In genomic region chr6:17059820-17060219, GRCh38 we compare ENCODE assay signal across 33 cellular contexts. TPM values are rescaled to one million over a fixed set of nuclear protein-coding genes. Genes with fewer than 3 reads are reported as not detected.
"Had no signal": no experiment of that assay in that cellular context is flagged by ENCODE, and none has a peak within 500 bp of the region (broad histone marks: within the 10 kb centered on the region; RNA-seq: fewer than 3 reads in every experiment).

No MANE protein-coding gene starts in this region.

- H3K27ac Mint-ChIP-seq: memory B cell; naive B cell; natural killer cell treated with Interleukin-12 subunit alpha and Interleukin-12 subunit beta and Interleukin-15 and Interleukin-18, amount 100 ng/mL, for 72 hours; stimulated activated effector memory CD8-positive, alpha-beta T cell treated with anti-CD3 and anti-CD28 coated beads, Interleukin-12 subunit alpha, Interleukin-12 subunit beta, amount 100 ng/mL, for 72 hours had no signal

- H3K4me3 ChIP-seq: gastroesophageal sphincter, heart left ventricle, lower lobe of right lung, psoas muscle, sigmoid colon, stomach, thyroid gland, vagina had no signal

- DNase-seq: cerebellar nuclear complex; cortex of kidney; effector CD4-positive, alpha-beta T cell; foreskin fibroblast; heart left ventricle; hippocampal formation; islet precursor cell; left ventricle myocardium superior; lower lobe of right lung; naive B cell; psoas muscle; right cardiac atrium; sigmoid colon; stimulated activated CD4-positive, alpha-beta T cell treated with anti-CD3 and anti-CD28 coated beads, Interleukin-2, amount 100 ng/mL, for 24 hours; stimulated activated CD4-positive, alpha-beta T cell treated with anti-CD3 and anti-CD28 coated beads, Interleukin-4, amount 100 ng/mL, for 24 hours; stimulated activated naive CD4-positive, alpha-beta T cell treated with Interleukin-2 at 50 U/mL for 16 hours; stomach; thyroid gland; trophoblast cell had no signal

- H3K4me1 Mint-ChIP-seq: memory B cell; naive B cell; neural crest cell; stimulated activated effector memory CD8-positive, alpha-beta T cell treated with anti-CD3 and anti-CD28 coated beads, Interleukin-12 subunit alpha, Interleukin-12 subunit beta, amount 100 ng/mL, for 72 hours had no signal

- H3K27me3 ChIP-seq: gastroesophageal sphincter, heart left ventricle, sigmoid colon, stomach, thyroid gland, vagina had no signal

- H3K4me1 ChIP-seq: gastroesophageal sphincter, lower lobe of right lung, psoas muscle, sigmoid colon, stomach, thyroid gland, vagina had no signal

- H3K36me3 ChIP-seq: gastroesophageal sphincter, heart left ventricle, lower lobe of right lung, sigmoid colon, stomach, thyroid gland, vagina had no signal

- H3K9me3 Mint-ChIP-seq: natural killer cell treated with Interleukin-12 subunit alpha and Interleukin-12 subunit beta and Interleukin-15 and Interleukin-18, amount 100 ng/mL, for 72 hours; stimulated activated effector memory CD8-positive, alpha-beta T cell treated with anti-CD3 and anti-CD28 coated beads, Interleukin-12 subunit alpha, Interleukin-12 subunit beta, amount 100 ng/mL, for 72 hours had no signal

- H3K27ac ChIP-seq: gastroesophageal sphincter, heart left ventricle, lower lobe of right lung, psoas muscle, sigmoid colon, stomach, thyroid gland, vagina had no signal

- ATAC-seq: gastroesophageal sphincter; lower lobe of right lung; natural killer cell treated with Interleukin-12 subunit alpha and Interleukin-12 subunit beta and Interleukin-15 and Interleukin-18, amount 100 ng/mL, for 72 hours; psoas muscle; stimulated activated effector memory CD8-positive, alpha-beta T cell treated with anti-CD3 and anti-CD28 coated beads, Interleukin-12 subunit alpha, Interleukin-12 subunit beta, amount 100 ng/mL, for 72 hours had no signal

- H3K9me3 ChIP-seq: gastroesophageal sphincter, heart left ventricle, lower lobe of right lung, psoas muscle, sigmoid colon, stomach, thyroid gland, vagina had no signal

- H3K36me3 Mint-ChIP-seq: memory B cell; naive B cell; natural killer cell treated with Interleukin-12 subunit alpha and Interleukin-12 subunit beta and Interleukin-15 and Interleukin-18, amount 100 ng/mL, for 72 hours; stimulated activated effector memory CD8-positive, alpha-beta T cell treated with anti-CD3 and anti-CD28 coated beads, Interleukin-12 subunit alpha, Interleukin-12 subunit beta, amount 100 ng/mL, for 72 hours had no signal

- H3K4me3 Mint-ChIP-seq: memory B cell; naive B cell; natural killer cell treated with Interleukin-12 subunit alpha and Interleukin-12 subunit beta and Interleukin-15 and Interleukin-18, amount 100 ng/mL, for 72 hours; neural crest cell; stimulated activated effector memory CD8-positive, alpha-beta T cell treated with anti-CD3 and anti-CD28 coated beads, Interleukin-12 subunit alpha, Interleukin-12 subunit beta, amount 100 ng/mL, for 72 hours had no signal

RNA-seq across cellular contexts. Expression of gene STMND1, which starts 42.0 kb away (rescaled TPM):
- total RNA-seq: dermis microvascular lymphatic vessel endothelial cell; epithelial cell of proximal tubule; gastroesophageal sphincter; heart left ventricle; left ventricle myocardium superior; mononuclear cell; natural killer cell treated with Interleukin-12 subunit alpha and Interleukin-12 subunit beta and Interleukin-15 and Interleukin-18, amount 100 ng/mL, for 72 hours; neural crest cell; osteocyte; psoas muscle; renal cortical epithelial cell; right cardiac atrium; skeletal muscle tissue; stomach; subcutaneous adipose tissue; thyroid gland; ureter; vagina had no signal
- polyA plus RNA-seq: heart left ventricle, psoas muscle, right cardiac atrium, stomach had no signal
